In genomic region chr16:25066426-25066746, GRCh38 we compare ENCODE assay signal across 8 cellular contexts. TPM values are rescaled to one million over a fixed set of nuclear protein-coding genes. Genes with fewer than 3 reads are reported as not detected.
DNase-seq lines count a peak whose midpoint lies in the region; ATAC-seq and TF ChIP-seq lines count a peak whose summit lies in the region.

No MANE protein-coding gene starts in this region.

- peak overlapping the region; percentile 77 for H3K4me3 ChIP-seq in BE2C (ENCODE audit: low read depth, low read length)
- peak overlapping the region; percentile 61 for H3K4me3 ChIP-seq in HL-60 (replicated peaks; ENCODE audit: insufficient read depth, low read length)
- H3K4me3 ChIP-seq in choroid plexus epithelial cell (ENCODE audit: low read depth, low read length) = peak overlapping the region; percentile 75

- no peaks in the 10 kb centered on the region for H3K9me3 ChIP-seq in BE2C

- H3K36me3 ChIP-seq in BE2C = no peaks in the 10 kb centered on the region

- H3K27ac ChIP-seq in HL-60 (replicated peaks) = peak overlapping the region; percentile 71

- H3K4me1 ChIP-seq in BE2C = no peaks in the 10 kb centered on the region

- no peak for TF ChIP-seq POLR2A in GM18505 (IDR thresholded peaks at IDR 0.05; ENCODE audit: borderline replicate concordance, extremely low read depth, insufficient read depth, insufficient read length)

- H3K36me3 Mint-ChIP-seq in natural killer cell treated with Interleukin-12 subunit alpha and Interleukin-12 subunit beta and Interleukin-15 and Interleukin-18, amount 100 ng/mL, for 72 hours = no peaks in the 10 kb centered on the region

- DNase-seq in BE2C (no peak), HL-60 (ENCODE audit: low read depth in 1 of 2, low spot score in 1 of 2) (no peak), choroid plexus epithelial cell (ENCODE audit: low read depth) (no peak), NCI-H2227 treated with DMSO at 0.1 percent for 48 hours (lab: John Stamatoyannopoulos, UW) (no peak), GF-D8 (lab: John Stamatoyannopoulos, UW) (no peak)
- no peak for DNase-seq in natural killer cell treated with Interleukin-12 subunit alpha and Interleukin-12 subunit beta and Interleukin-15 and Interleukin-18, amount 100 ng/mL, for 72 hours (ENCODE audit: low spot score)
- DNase-seq in activated CD4-positive, CD25-positive, alpha-beta regulatory T cell (lab: John Stamatoyannopoulos, UW) = no peak

- TF ChIP-seq CTCF in BE2C (IDR thresholded peaks at IDR 0.05; ENCODE audit: low read depth, low read length) (no peak), HL-60 (IDR thresholded peaks at IDR 0.05; ENCODE audit: insufficient read depth, low read length) (no peak), choroid plexus epithelial cell (conservative IDR thresholded peaks at IDR 0.05; ENCODE audit: low read depth, low read length) (no peak)

- H3K27me3 ChIP-seq in BE2C (peaks cover 22% of the 10 kb centered on the region), HL-60 (ENCODE audit: insufficient read depth, poor library complexity, severe bottlenecking) (no peaks in the 10 kb centered on the region)

- ATAC-seq in natural killer cell treated with Interleukin-12 subunit alpha and Interleukin-12 subunit beta and Interleukin-15 and Interleukin-18, amount 100 ng/mL, for 72 hours = no peak
- ATAC-seq in GM18505 (IDR thresholded peaks at IDR 0.05; ENCODE audit: unreplicated experiment) = no peak

- peak overlapping the region; percentile 97 for H3K4me3 Mint-ChIP-seq in natural killer cell treated with Interleukin-12 subunit alpha and Interleukin-12 subunit beta and Interleukin-15 and Interleukin-18, amount 100 ng/mL, for 72 hours

- peak overlapping the region; percentile 81 to 89 for H3K27ac Mint-ChIP-seq in natural killer cell treated with Interleukin-12 subunit alpha and Interleukin-12 subunit beta and Interleukin-15 and Interleukin-18, amount 100 ng/mL, for 72 hours

- no peaks in the 10 kb centered on the region for H3K27me3 Mint-ChIP-seq in natural killer cell treated with Interleukin-12 subunit alpha and Interleukin-12 subunit beta and Interleukin-15 and Interleukin-18, amount 100 ng/mL, for 72 hours

- H3K4me1 Mint-ChIP-seq in natural killer cell treated with Interleukin-12 subunit alpha and Interleukin-12 subunit beta and Interleukin-15 and Interleukin-18, amount 100 ng/mL, for 72 hours (ENCODE audit: low read depth in 2 of 2) = peaks cover 42 to 46% of the 10 kb centered on the region in 2 donors

- no peaks in the 10 kb centered on the region for H3K9me3 Mint-ChIP-seq in natural killer cell treated with Interleukin-12 subunit alpha and Interleukin-12 subunit beta and Interleukin-15 and Interleukin-18, amount 100 ng/mL, for 72 hours

RNA-seq across cellular contexts. Expression of gene LCMT1, which starts 45.2 kb away (rescaled TPM):
- 73.7 TPM for polyA plus RNA-seq in BE2C (2012; ENCODE audit: insufficient read depth, insufficient read length, low read depth)
- 10 to 100 TPM; 42.6 to 50.0 TPM for total RNA-seq in natural killer cell treated with Interleukin-12 subunit alpha and Interleukin-12 subunit beta and Interleukin-15 and Interleukin-18, amount 100 ng/mL, for 72 hours

RNA-seq across cellular contexts. Expression of gene ARHGAP17, which starts 51.2 kb away (rescaled TPM):
- polyA plus RNA-seq in BE2C (2012; ENCODE audit: insufficient read depth, insufficient read length, low read depth) = 54.6 TPM
- 10 to 100 TPM; 67.2 to 83.5 TPM for total RNA-seq in natural killer cell treated with Interleukin-12 subunit alpha and Interleukin-12 subunit beta and Interleukin-15 and Interleukin-18, amount 100 ng/mL, for 72 hours
